Comparison of ENCODE assay signal across 2 cellular contexts in genomic region chr4:164931551-164932324, GRCh38.
TF ChIP-seq lines count a peak whose summit lies in the region.

No MANE protein-coding gene starts in this region.

TF ChIP-seq in SK-N-SH treated with all-trans-retinoic acid at 6 μM for 48 hours, 23 proteins besides CTCF, POLR2A, EP300 and RAD21:
- TF ChIP-seq TSHZ2 (CRISPR knock-in tag; IDR thresholded peaks at IDR 0.05) (no peak), PPARA (CRISPR knock-in tag; IDR thresholded peaks at IDR 0.05; ENCODE audit: borderline replicate concordance) (no peak), CREB5 (CRISPR knock-in tag; IDR thresholded peaks at IDR 0.05; ENCODE audit: low read depth) (no peak), ZNF565 (CRISPR knock-in tag; conservative IDR thresholded peaks at IDR 0.05; ENCODE audit: low read depth) (no peak), ISL1 (CRISPR knock-in tag; IDR thresholded peaks at IDR 0.05) (no peak), BACH2 (CRISPR knock-in tag; IDR thresholded peaks at IDR 0.05; ENCODE audit: borderline replicate concordance) (no peak), ESRRG (CRISPR knock-in tag; IDR thresholded peaks at IDR 0.05) (no peak), ZNF70 (CRISPR knock-in tag; IDR thresholded peaks at IDR 0.05) (no peak), OSR1 (CRISPR knock-in tag; IDR thresholded peaks at IDR 0.05) (no peak), ZNF8 (CRISPR knock-in tag; IDR thresholded peaks at IDR 0.05) (no peak), TCF4 (CRISPR knock-in tag; IDR thresholded peaks at IDR 0.05; ENCODE audit: borderline replicate concordance) (no peak), SNAI2 (CRISPR knock-in tag; IDR thresholded peaks at IDR 0.05) (no peak), ZFP3 (CRISPR knock-in tag; IDR thresholded peaks at IDR 0.05) (no peak), ZFP30 (CRISPR knock-in tag; IDR thresholded peaks at IDR 0.05) (no peak), ARNTL (CRISPR knock-in tag; IDR thresholded peaks at IDR 0.05; ENCODE audit: borderline replicate concordance, low read depth) (no peak)

TF ChIP-seq in SK-N-SH, 30 proteins besides CTCF, POLR2A, EP300 and RAD21:
- TF ChIP-seq ZBTB33 (IDR thresholded peaks at IDR 0.05; ENCODE audit: borderline replicate concordance, low read depth) (no peak), TEAD4 (IDR thresholded peaks at IDR 0.05; ENCODE audit: borderline replicate concordance, insufficient read depth) (no peak), RCOR1 (IDR thresholded peaks at IDR 0.05; ENCODE audit: low read length) (no peak)
